Comparison of ENCODE assay signal across 8 cellular contexts in genomic region chr2:84458436-84459027, GRCh38. TPM values are rescaled to one million over a fixed set of nuclear protein-coding genes. Genes with fewer than 3 reads are reported as not detected.
DNase-seq lines count a peak whose midpoint lies in the region; ATAC-seq and TF ChIP-seq lines count a peak whose summit lies in the region.

No MANE protein-coding gene starts in this region.

- H3K4me3 ChIP-seq in HL-60 (replicated peaks; ENCODE audit: insufficient read depth, low read length) (peak overlapping the region; percentile 93), foreskin fibroblast (ENCODE audit: low read depth in 1 of 2, low read length in 2 of 2) (peak overlapping the region; percentile 76 to 84)

- no peaks in the 10 kb centered on the region for H3K27me3 ChIP-seq in HL-60 (ENCODE audit: insufficient read depth, poor library complexity, severe bottlenecking)

- H3K27ac ChIP-seq in HL-60 (replicated peaks) = peak overlapping the region; percentile 97

- DNase-seq in D341Med (ENCODE audit: low spot score) = peak; percentile 36
- peak in 1 of 2 experiments; percentile 18 for DNase-seq in HL-60 (ENCODE audit: low read depth in 1 of 2, low spot score in 1 of 2)
- DNase-seq in activated T-cell treated with anti-CD3 and anti-CD28 coated beads for 4 hours = peak; percentile 3
- peak in 1 of 2 donors; percentile 36 for DNase-seq in foreskin fibroblast
- no peak for DNase-seq in omental fat pad (ENCODE audit: low spot score)
- no peak for DNase-seq in NCI-H226
- no peak for DNase-seq in NCI-H187 (lab: John Stamatoyannopoulos, UW)

- ATAC-seq in GM21360 (IDR thresholded peaks at IDR 0.05; ENCODE audit: unreplicated experiment) = peak; percentile 31
- peak; percentile 28 for ATAC-seq in omental fat pad (ENCODE audit: low FRiP score)

- no peak for TF ChIP-seq CTCF in HL-60 (IDR thresholded peaks at IDR 0.05; ENCODE audit: insufficient read depth, low read length)
- no peak for TF ChIP-seq CTCF in foreskin fibroblast (IDR thresholded peaks at IDR 0.05; ENCODE audit: low read depth, low read length)
- no peak for TF ChIP-seq CTCF in omental fat pad (IDR thresholded peaks at IDR 0.05)

RNA-seq across cellular contexts. Expression of gene SUCLG1, which starts 0.5 kb away (rescaled TPM):
- total RNA-seq in omental fat pad = 100 to 1,000 TPM in 2 of 4 donors, 10 to 100 TPM in 2; 66.8 to 136 (median 100.0) TPM

RNA-seq across cellular contexts. Expression of gene DNAH6, which starts 57.8 kb away (rescaled TPM):
- total RNA-seq in omental fat pad = 1 to 10 TPM in 2 of 4 donors, under 1 TPM in 2; 0.16 to 1.6 (median 1.2) TPM

Comparison
In these comparisons a context has a peak if more than half of its experiments do, and no peak if none do; other contexts are left out.
1. DNase-seq: peak in D341Med (single experiment) and activated T-cell treated with anti-CD3 and anti-CD28 coated beads for 4 hours (single experiment); none in omental fat pad (single experiment), NCI-H226 (single experiment) and NCI-H187 (0 of 2).